ENCODE assay signal across 39 cellular contexts in the genomic region with DNA sequence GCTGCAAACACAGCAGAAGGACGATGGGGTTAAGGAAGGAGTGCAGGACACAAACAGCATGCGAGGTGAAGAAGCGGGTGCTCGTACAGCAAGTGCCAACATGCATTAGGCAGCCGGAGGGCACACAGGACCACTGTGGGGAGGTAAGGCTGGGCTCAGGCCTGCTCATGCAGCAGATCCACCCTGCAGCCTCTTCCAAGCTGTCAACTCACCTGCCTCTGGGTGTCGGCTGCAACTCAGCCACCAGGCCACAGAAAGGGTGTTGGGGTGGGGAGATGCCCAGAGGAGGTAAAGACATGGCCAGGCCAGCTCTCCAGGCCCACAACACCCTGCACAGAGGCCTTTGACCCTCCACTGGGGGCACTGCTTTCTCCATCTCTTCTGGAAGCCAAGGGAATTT. TPM values are rescaled to one million over a fixed set of nuclear protein-coding genes. Genes with fewer than 3 reads are reported as not detected.
"Had no signal": no experiment of that assay in that cellular context is flagged by ENCODE, and none has a peak within 500 bp of the region (broad histone marks: within the 10 kb centered on the region; RNA-seq: fewer than 3 reads in every experiment).

No MANE protein-coding gene starts in this region.

- H3K9me3 ChIP-seq: adrenal gland, body of pancreas, colonic mucosa, gastroesophageal sphincter, pancreas, prostate gland, sigmoid colon, tibial nerve had no signal

- ATAC-seq: activated T-cell treated with anti-CD3 and anti-CD28 coated beads, Interleukin-2, amount 50 U/mL, for 72 hours; body of pancreas; gastroesophageal sphincter; left colon; naive thymus-derived CD4-positive, alpha-beta T cell; pancreas had no signal

- H3K4me2 ChIP-seq: smooth muscle cell had no signal

- H3K27ac Mint-ChIP-seq: activated naive CD4-positive, alpha-beta T cell treated with anti-CD3 and anti-CD28 coated beads for 36 hours; activated naive CD8-positive, alpha-beta T cell treated with anti-CD3 and anti-CD28 coated beads for 36 hours; activated T-cell treated with anti-CD3 and anti-CD28 coated beads, Interleukin-2, amount 50 U/mL, for 72 hours; mesothelial cell of epicardium had no signal

- H3K4me3 ChIP-seq: adrenal gland, body of pancreas, colonic mucosa, gastroesophageal sphincter, pancreas, prostate gland, sigmoid colon, smooth muscle cell, tibial nerve had no signal

- H3K27me3 Mint-ChIP-seq: activated naive CD8-positive, alpha-beta T cell treated with anti-CD3 and anti-CD28 coated beads for 36 hours; naive thymus-derived CD4-positive, alpha-beta T cell had no signal

- H3K27me3 ChIP-seq: adrenal gland, body of pancreas, colonic mucosa, gastroesophageal sphincter, pancreas, sigmoid colon, tibial nerve had no signal

- H3K36me3 ChIP-seq: colonic mucosa, prostate gland had no signal

- H3K27ac ChIP-seq: adrenal gland, body of pancreas, colonic mucosa, gastroesophageal sphincter, pancreas, prostate gland, sigmoid colon, tibial nerve, VCaP had no signal

- H3K4me3 Mint-ChIP-seq: activated naive CD4-positive, alpha-beta T cell treated with anti-CD3 and anti-CD28 coated beads for 36 hours; activated naive CD8-positive, alpha-beta T cell treated with anti-CD3 and anti-CD28 coated beads for 36 hours; activated T-cell treated with anti-CD3 and anti-CD28 coated beads, Interleukin-2, amount 50 U/mL, for 72 hours; immature natural killer cell; mesothelial cell of epicardium; naive thymus-derived CD4-positive, alpha-beta T cell had no signal

- DNase-seq: activated CD4-positive, alpha-beta T cell treated with anti-CD3 and anti-CD28 coated beads for 4 hours; activated CD4-positive, alpha-beta T cell treated with anti-CD3 and anti-CD28 coated beads, Interleukin-2, amount 50 U/mL, for 4 hours; activated naive CD4-positive, alpha-beta T cell treated with anti-CD3 and anti-CD28 coated beads for 36 hours; activated naive CD8-positive, alpha-beta T cell treated with anti-CD3 and anti-CD28 coated beads for 36 hours; activated T-cell treated with anti-CD3 and anti-CD28 coated beads for 4 hours; activated T-cell treated with anti-CD3 and anti-CD28 coated beads, Interleukin-2, amount 50 U/mL, for 72 hours; adrenal gland; aorta; colonic mucosa; effector CD8-positive, alpha-beta T cell; erythroblast; hippocampal formation; immature natural killer cell; kidney; left colon; mammary epithelial cell; naive thymus-derived CD4-positive, alpha-beta T cell; nucleus accumbens; pancreas; retina; sigmoid colon; stimulated activated CD4-positive, alpha-beta T cell treated with anti-CD3 and anti-CD28 coated beads, Interleukin-15, amount 100 ng/mL, for 24 hours; stimulated activated CD4-positive, alpha-beta T cell treated with anti-CD3 and anti-CD28 coated beads, Interleukin-2, amount 100 ng/mL, for 24 hours; stimulated activated naive CD4-positive, alpha-beta T cell; T-helper 9 cell had no signal

- H3K36me3 Mint-ChIP-seq: activated naive CD8-positive, alpha-beta T cell treated with anti-CD3 and anti-CD28 coated beads for 36 hours had no signal

- H3K4me1 ChIP-seq: body of pancreas, colonic mucosa, pancreas, prostate gland had no signal

- H3K9me3 Mint-ChIP-seq: activated naive CD4-positive, alpha-beta T cell treated with anti-CD3 and anti-CD28 coated beads for 36 hours; activated naive CD8-positive, alpha-beta T cell treated with anti-CD3 and anti-CD28 coated beads for 36 hours; activated T-cell treated with anti-CD3 and anti-CD28 coated beads, Interleukin-2, amount 50 U/mL, for 72 hours; immature natural killer cell; mesothelial cell of epicardium; naive thymus-derived CD4-positive, alpha-beta T cell had no signal

- H3K4me1 Mint-ChIP-seq: activated naive CD8-positive, alpha-beta T cell treated with anti-CD3 and anti-CD28 coated beads for 36 hours; immature natural killer cell; mesothelial cell of epicardium had no signal

RNA-seq across cellular contexts. Expression of a gene that starts 44.2 kb away (rescaled TPM):
- total RNA-seq: activated naive CD4-positive, alpha-beta T cell treated with anti-CD3 and anti-CD28 coated beads for 36 hours; activated naive CD8-positive, alpha-beta T cell treated with anti-CD3 and anti-CD28 coated beads for 36 hours; activated T-cell treated with anti-CD3 and anti-CD28 coated beads, Interleukin-2, amount 50 U/mL, for 72 hours; aorta; body of pancreas; colonic mucosa; fibroblast of lung; fibroblast of villous mesenchyme; gastroesophageal sphincter; kidney; left colon; liver; naive thymus-derived CD4-positive, alpha-beta T cell; pancreas; sigmoid colon; smooth muscle cell; T-helper 1 cell treated with Interleukin-12 subunit alpha and Interleukin-12 subunit beta and Interleukin-4 antibody, amounts not matched to agents 30 ng/mL and 1 ng/mL, for 36 hours; temporal lobe; tibial nerve; ureter had no signal
- polyA plus RNA-seq: aorta, fibroblast of lung, liver, neural cell, pancreas, sigmoid colon, smooth muscle cell had no signal
